Comparison of ENCODE assay signal across 8 cellular contexts in the genomic region with DNA sequence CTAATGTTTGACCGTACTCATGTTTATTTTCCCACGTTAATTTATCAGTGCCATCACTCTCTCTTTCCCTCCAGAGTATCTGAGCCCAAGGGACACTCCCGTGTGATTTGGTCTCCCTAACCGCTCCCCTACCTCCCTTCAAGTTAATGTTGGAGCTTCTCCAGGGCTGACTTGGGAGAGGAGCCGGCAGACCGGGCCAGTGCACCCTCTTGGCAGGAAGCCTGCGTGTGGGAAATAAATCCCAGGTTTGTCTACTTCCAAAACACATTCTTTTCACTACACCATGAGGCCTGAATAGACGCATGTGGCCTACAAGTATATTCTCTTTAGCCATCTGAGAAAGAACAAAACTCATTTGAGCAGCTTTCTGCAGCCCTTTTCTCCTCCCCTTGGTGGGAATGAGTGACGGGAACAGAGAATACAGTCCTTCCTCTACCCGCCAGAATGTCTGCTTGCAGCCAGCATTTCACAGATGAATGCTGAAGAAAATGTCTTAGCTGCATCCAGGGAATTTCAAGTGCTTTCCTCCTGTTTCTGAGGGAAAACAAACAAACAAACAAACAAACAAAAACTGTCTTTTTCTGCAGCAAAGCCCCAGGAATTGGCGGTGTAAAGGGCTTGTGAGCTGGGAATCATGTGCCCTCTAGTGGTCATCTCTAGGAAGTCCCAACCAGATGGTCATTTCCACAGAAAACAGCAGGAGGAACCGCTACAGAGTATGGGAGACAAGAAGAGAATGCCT. TPM values are rescaled to one million over a fixed set of nuclear protein-coding genes. Genes with fewer than 3 reads are reported as not detected.
DNase-seq lines count a peak whose midpoint lies in the region; ATAC-seq and TF ChIP-seq lines count a peak whose summit lies in the region.

No MANE protein-coding gene starts in this region.

- ATAC-seq in CD4-positive, CD25-positive, alpha-beta regulatory T cell (ENCODE audit: low read depth in 2 of 2), result peak in 1 of 2 donors; percentile 50
- peak; percentile 64 for ATAC-seq in GM18508 (IDR thresholded peaks at IDR 0.05; ENCODE audit: insufficient read depth, unreplicated experiment)
- ATAC-seq in HG02970 (IDR thresholded peaks at IDR 0.05; ENCODE audit: low FRiP score, unreplicated experiment), result peak; percentile 74
- ATAC-seq in GM18519 (IDR thresholded peaks at IDR 0.05; ENCODE audit: low FRiP score, unreplicated experiment), result no peak

- H3K27ac ChIP-seq in CD4-positive, CD25-positive, alpha-beta regulatory T cell (ENCODE audit: insufficient read depth, low read length, poor library complexity, severe bottlenecking), result no peak overlapping the region
- H3K27ac ChIP-seq in WERI-Rb-1, result no peak overlapping the region

- H3K27me3 Mint-ChIP-seq in CD4-positive, CD25-positive, alpha-beta regulatory T cell, result peaks cover 8% of the 10 kb centered on the region
- H3K27me3 Mint-ChIP-seq in nephron (ENCODE audit: low read depth), result peaks cover 4% of the 10 kb centered on the region

- H3K27ac Mint-ChIP-seq in CD4-positive, CD25-positive, alpha-beta regulatory T cell, result no peak overlapping the region
- H3K27ac Mint-ChIP-seq in nephron, result peak overlapping the region; percentile 72 to 85 (median 83)

- no peaks in the 10 kb centered on the region for H3K27me3 ChIP-seq in CD4-positive, CD25-positive, alpha-beta regulatory T cell (ENCODE audit: control insufficient read depth, insufficient read depth, low read length)
- H3K27me3 ChIP-seq in WERI-Rb-1 (ENCODE audit: insufficient read depth, low read depth, severe bottlenecking), result no peaks in the 10 kb centered on the region

- TF ChIP-seq CTCF in WERI-Rb-1 (IDR thresholded peaks at IDR 0.05; ENCODE audit: low read depth, low read length) (peak; percentile 80), nephron (IDR thresholded peaks at IDR 0.05; ENCODE audit: unreplicated experiment in 3 of 3) (peak; percentile 89 to 93 (median 90))

- H3K9me3 ChIP-seq in CD4-positive, CD25-positive, alpha-beta regulatory T cell (ENCODE audit: control insufficient read depth in 2 of 2, low read length in 2 of 2), result no peaks in the 10 kb centered on the region
- H3K9me3 ChIP-seq in WERI-Rb-1 (ENCODE audit: severe bottlenecking), result peaks cover 3% of the 10 kb centered on the region

- H3K4me1 ChIP-seq in CD4-positive, CD25-positive, alpha-beta regulatory T cell (ENCODE audit: control insufficient read depth, insufficient read depth, low read length, poor library complexity, severe bottlenecking), result no peaks in the 10 kb centered on the region

- DNase-seq in CD4-positive, CD25-positive, alpha-beta regulatory T cell, result peak; percentile 3 to 55 (median 31)
- DNase-seq in NCI-H2029 (lab: John Stamatoyannopoulos, UW) (peak; percentile 33), WERI-Rb-1 (peak; percentile 42), fibroblast of peridontal ligament (ENCODE audit: extremely low read depth) (peak; percentile 81)

- no peaks in the 10 kb centered on the region for H3K4me1 Mint-ChIP-seq in CD4-positive, CD25-positive, alpha-beta regulatory T cell
- peaks cover 30% of the 10 kb centered on the region for H3K4me1 Mint-ChIP-seq in nephron

- no peaks in the 10 kb centered on the region for H3K36me3 Mint-ChIP-seq in CD4-positive, CD25-positive, alpha-beta regulatory T cell
- H3K36me3 Mint-ChIP-seq in nephron (ENCODE audit: low read depth), result no peaks in the 10 kb centered on the region

- H3K4me3 Mint-ChIP-seq in CD4-positive, CD25-positive, alpha-beta regulatory T cell, result no peak overlapping the region
- peak overlapping the region; percentile 44 to 67 (median 61) for H3K4me3 Mint-ChIP-seq in nephron

- no peaks in the 10 kb centered on the region for H3K9me3 Mint-ChIP-seq in CD4-positive, CD25-positive, alpha-beta regulatory T cell
- H3K9me3 Mint-ChIP-seq in nephron, result peaks cover 2% of the 10 kb centered on the region

- H3K36me3 ChIP-seq in CD4-positive, CD25-positive, alpha-beta regulatory T cell (ENCODE audit: control insufficient read depth, insufficient read depth, low read length), result no peaks in the 10 kb centered on the region
- H3K36me3 ChIP-seq in WERI-Rb-1, result no peaks in the 10 kb centered on the region

- H3K4me3 ChIP-seq in CD4-positive, CD25-positive, alpha-beta regulatory T cell (ENCODE audit: low read depth, low read length), result no peak overlapping the region
- H3K4me3 ChIP-seq in WERI-Rb-1 (ENCODE audit: low read depth, low read length), result no peak overlapping the region

RNA-seq across cellular contexts. Expression of gene DAPL1, which starts 41.4 kb away (rescaled TPM):
- total RNA-seq in CD4-positive, CD25-positive, alpha-beta regulatory T cell, result not detected
- polyA plus RNA-seq in CD4-positive, CD25-positive, alpha-beta regulatory T cell, result not detected

Comparison
In these comparisons a context has a peak if more than half of its experiments do, and no peak if none do; other contexts are left out.
1. DNase-seq: peak in every context shown above with its lines; median percentile 81 in fibroblast of peridontal ligament; 42 in WERI-Rb-1; 33 in NCI-H2029; 31 in CD4-positive, CD25-positive, alpha-beta regulatory T cell.
2. H3K27ac Mint-ChIP-seq: peak in nephron (3 of 3); none in CD4-positive, CD25-positive, alpha-beta regulatory T cell (0 of 3).
3. H3K4me3 Mint-ChIP-seq: peak in nephron (3 of 3); none in CD4-positive, CD25-positive, alpha-beta regulatory T cell (0 of 4).